Comparison of ENCODE assay signal across 21 cellular contexts in genomic region chr1:57272150-57272549, GRCh38.
DNase-seq lines count a peak whose midpoint lies in the region; ATAC-seq and TF ChIP-seq lines count a peak whose summit lies in the region.
"Had no signal": no experiment of that assay in that cellular context is flagged by ENCODE, and none has a peak within 500 bp of the region (broad histone marks: within the 10 kb centered on the region; RNA-seq: fewer than 3 reads in every experiment).

No MANE protein-coding gene starts in this region.

- no peaks in the 10 kb centered on the region for H3K4me1 ChIP-seq in GM23248 (ENCODE audit: insufficient read depth)
- no peaks in the 10 kb centered on the region for H3K4me1 ChIP-seq in left lung
- H3K4me1 ChIP-seq in upper lobe of right lung = no peaks in the 10 kb centered on the region
- H3K4me1 ChIP-seq: BE2C, SJSA1 had no signal

- no peak overlapping the region for H3K4me3 Mint-ChIP-seq in T-cell

- CTCF ChIA-PET in T-cell (lab: Charles Lee) = no interaction called here

- POLR2A ChIA-PET in T-cell (lab: Charles Lee) = no interaction called here

- no peak overlapping the region for H2AFZ ChIP-seq in GM23248

- intact Hi-C loops in left lung (cut with DNase I) (no loop called here), upper lobe of right lung (cut with DNase I) (no loop called here)

- H3K27ac ChIP-seq in GM23248 (no peak overlapping the region), left lung (no peak overlapping the region), upper lobe of right lung (no peak overlapping the region)
- H3K27ac ChIP-seq: SJSA1 had no signal

- H3K9me3 ChIP-seq in GM23248 (ENCODE audit: low read depth) (no peaks in the 10 kb centered on the region), left lung (no peaks in the 10 kb centered on the region), upper lobe of right lung (no peaks in the 10 kb centered on the region)
- H3K9me3 ChIP-seq: BE2C, SJSA1 had no signal

- no peaks in the 10 kb centered on the region for H3F3A ChIP-seq in GM23248 (ENCODE audit: insufficient read depth)

- H3K4me1 Mint-ChIP-seq in T-cell = peaks cover 0 to 2% (median 0%) of the 10 kb centered on the region in 3 donors

- H3K4me3 ChIP-seq in GM23248 (no peak overlapping the region), epithelial cell of proximal tubule (ENCODE audit: low read depth, low read length) (no peak overlapping the region), left lung (no peak overlapping the region), upper lobe of right lung (no peak overlapping the region)
- H3K4me3 ChIP-seq: SJSA1 had no signal

- H3K9me2 ChIP-seq in GM23248 (ENCODE audit: insufficient read depth) = no peaks in the 10 kb centered on the region

- H3K9ac ChIP-seq in GM23248 = no peak overlapping the region

- H3K4me2 ChIP-seq in GM23248 (ENCODE audit: unreplicated experiment) = no peak overlapping the region

- no peaks in the 10 kb centered on the region for H3K36me3 ChIP-seq in GM23248 (ENCODE audit: low read depth)
- no peaks in the 10 kb centered on the region for H3K36me3 ChIP-seq in left lung
- H3K36me3 ChIP-seq in upper lobe of right lung = no peaks in the 10 kb centered on the region
- H3K36me3 ChIP-seq: BE2C, SJSA1 had no signal

- in situ Hi-C loops in GM23248 (cut with MboI) = no loop called here

- no peaks in the 10 kb centered on the region for H3K36me3 Mint-ChIP-seq in T-cell

- no peaks in the 10 kb centered on the region for H3K9me3 Mint-ChIP-seq in T-cell

- DNase-seq in GM23248 (peak; percentile 11), epithelial cell of proximal tubule (ENCODE audit: low read depth) (peak; percentile 42), occipital lobe (lab: John Stamatoyannopoulos, UW) (peak; percentile 49), germinal center (ENCODE audit: low spot score) (no peak), left lung (no peak), T-cell (no peak), upper lobe of right lung (no peak)
- DNase-seq: BE2C, Calu3, DMS79 treated with DMSO at 0.1 percent for 48 hours, GF-D8, H7, NCI-H1092, NCI-H1417 treated with DMSO at 0.1 percent for 48 hours, NCI-H1694 treated with DMSO at 0.1 percent for 48 hours, NCI-H2081, NCI-H345, NCI-H774, PC-3 had no signal

- whole genome bisulfite sequencing in GM23248 (ENCODE audit: low coverage in 1 of 2, low lambda C conversion rate in 2 of 2, missing lambda C conversion rate in 2 of 2), 2 experiments = 20 to 22% methylated on average over 2 of the region's 2 CpGs

- H3K27me3 ChIP-seq in GM23248 (replicated peaks; ENCODE audit: insufficient read depth) (peaks cover 17% of the 10 kb centered on the region; the same call in 1 of the 2 replicates), left lung (no peaks in the 10 kb centered on the region), upper lobe of right lung (no peaks in the 10 kb centered on the region)
- H3K27me3 ChIP-seq: BE2C, SJSA1 had no signal

- H3K79me2 ChIP-seq in GM23248 (ENCODE audit: insufficient read depth) = no peaks in the 10 kb centered on the region

- TF ChIP-seq CTCF in epithelial cell of proximal tubule (conservative IDR thresholded peaks at IDR 0.05; ENCODE audit: low read depth, low read length) = no peak
- TF ChIP-seq CTCF in left lung (IDR thresholded peaks at IDR 0.05) = no peak
- TF ChIP-seq CTCF in upper lobe of right lung (IDR thresholded peaks at IDR 0.05) = no peak

- no peak overlapping the region for H3K27ac Mint-ChIP-seq in T-cell

- ATAC-seq in left lung (no peak), T-cell (replicated peaks in 1 of 4) (no peak), upper lobe of right lung (no peak)
- ATAC-seq: PC-3, Right ventricle myocardium inferior had no signal

- H3K27me3 Mint-ChIP-seq in T-cell = peaks cover 1 to 4% of the 10 kb centered on the region in 2 donors

- no peaks in the 10 kb centered on the region for H4K20me1 ChIP-seq in GM23248 (ENCODE audit: insufficient read depth)

Comparison
In these comparisons a context has a peak if more than half of its experiments do, and no peak if none do; other contexts are left out.
1. DNase-seq: peak in GM23248 (single experiment), epithelial cell of proximal tubule (single experiment) and occipital lobe (single experiment); none in germinal center (single experiment), left lung (0 of 2), T-cell (0 of 34) and upper lobe of right lung (single experiment).